ENCODE assay signal across 2 cellular contexts in genomic region chr4:99061048-99061447, GRCh38.
TF ChIP-seq lines count a peak whose summit lies in the region.

No MANE protein-coding gene starts in this region.

TF ChIP-seq in IMR-90, 13 proteins besides CTCF, POLR2A, EP300 and RAD21 (continued from another document):
- TF ChIP-seq ELK1 (IDR thresholded peaks at IDR 0.05; ENCODE audit: borderline replicate concordance, low read depth, low read length), result no peak
- TF ChIP-seq SMC3 (IDR thresholded peaks at IDR 0.05; ENCODE audit: low read depth, low read length), result no peak
- TF ChIP-seq RCOR1 (IDR thresholded peaks at IDR 0.05; ENCODE audit: insufficient replicate concordance, low read length), result no peak
- no peak for TF ChIP-seq CEBPB (IDR thresholded peaks at IDR 0.05; ENCODE audit: low read depth, low read length)
- TF ChIP-seq MAFK (IDR thresholded peaks at IDR 0.05; ENCODE audit: low read depth, low read length), result no peak
- TF ChIP-seq BHLHE40 (IDR thresholded peaks at IDR 0.05; ENCODE audit: low read depth, low read length), result no peak
- TF ChIP-seq USF2 (IDR thresholded peaks at IDR 0.05; ENCODE audit: low read depth, low read length), result no peak
- no peak for TF ChIP-seq CHD1 (IDR thresholded peaks at IDR 0.05; ENCODE audit: low read depth, low read length)
- TF ChIP-seq MXI1 (IDR thresholded peaks at IDR 0.05; ENCODE audit: borderline replicate concordance, low read depth, low read length), result no peak
- no peak for TF ChIP-seq RFX5 (IDR thresholded peaks at IDR 0.05; ENCODE audit: low read depth, low read length)
- TF ChIP-seq NFE2L2 (IDR thresholded peaks at IDR 0.05; ENCODE audit: low read depth, low read length), result no peak
- no peak for TF ChIP-seq MAZ (IDR thresholded peaks at IDR 0.05; ENCODE audit: borderline replicate concordance, low read depth, low read length)

TF ChIP-seq in endothelial cell of umbilical vein, 7 proteins besides CTCF, POLR2A, EP300 and RAD21:
- no peak for TF ChIP-seq MAX (IDR thresholded peaks at IDR 0.05; ENCODE audit: insufficient read depth, insufficient read length)
- no peak for TF ChIP-seq FOS (IDR thresholded peaks at IDR 0.05; ENCODE audit: borderline replicate concordance, insufficient read depth, low read length)
- no peak for TF ChIP-seq MYC (IDR thresholded peaks at IDR 0.05; ENCODE audit: low read depth, low read length)
- TF ChIP-seq EZH2 (IDR thresholded peaks at IDR 0.05; ENCODE audit: borderline replicate concordance, low read depth, low read length, severe bottlenecking), result no peak
- TF ChIP-seq POLR2AphosphoS5 (IDR thresholded peaks at IDR 0.05; ENCODE audit: insufficient read depth, low read depth, low read length), result no peak
- TF ChIP-seq GATA2 (IDR thresholded peaks at IDR 0.05; ENCODE audit: insufficient read depth, insufficient read length, low read depth, low read length), result no peak
